3 cellular contexts compared by ENCODE assay signal in the genomic region with DNA sequence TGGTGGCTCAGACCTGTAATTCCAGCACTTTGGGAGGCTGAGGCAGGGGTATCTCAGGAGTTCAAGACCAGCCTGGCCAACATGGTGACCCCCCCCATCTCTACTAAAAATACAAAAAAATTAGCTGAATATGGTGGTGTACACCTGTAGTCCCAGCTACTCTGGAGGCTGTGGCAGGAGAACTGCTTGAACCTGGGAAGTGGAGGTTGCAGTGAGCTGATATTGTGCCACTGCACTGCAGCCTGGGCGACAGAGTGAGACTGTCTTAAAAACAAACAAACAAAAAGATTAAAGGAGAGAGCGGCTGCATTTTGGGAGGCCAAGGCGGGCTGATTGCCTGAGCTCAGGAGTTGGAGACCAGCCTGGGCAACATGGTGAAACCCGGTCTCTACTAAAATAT. TPM values are rescaled to one million over a fixed set of nuclear protein-coding genes. Genes with fewer than 3 reads are reported as not detected.
"Had no signal": no experiment of that assay in that cellular context is flagged by ENCODE, and none has a peak within 500 bp of the region (broad histone marks: within the 10 kb centered on the region; RNA-seq: fewer than 3 reads in every experiment).

No MANE protein-coding gene starts in this region.

RNA-seq across cellular contexts. Expression of a gene that starts 25.2 kb away (rescaled TPM):
- total RNA-seq: cardiac septum, colonic mucosa had no signal
- polyA plus RNA-seq: keratinocyte had no signal
